ENCODE assay signal across 1 cellular context in the genomic region with DNA sequence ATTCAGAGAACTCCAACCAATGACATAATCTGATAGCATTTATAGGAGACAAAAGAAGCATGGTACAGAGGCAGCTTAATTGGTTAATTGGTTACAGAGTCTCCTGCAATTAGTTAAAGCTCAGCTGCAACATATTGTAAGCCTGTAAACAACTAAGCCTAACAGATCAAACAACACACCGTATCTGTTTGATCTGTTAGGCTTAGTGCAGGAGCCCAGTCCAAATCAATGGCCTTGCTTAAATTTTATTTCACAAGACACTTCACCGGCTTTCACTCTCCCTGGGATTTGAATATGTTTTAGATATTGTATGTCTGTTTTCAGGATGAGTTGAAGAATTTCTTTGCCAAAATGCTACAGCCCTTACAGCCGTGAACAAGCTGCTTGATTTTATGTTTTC.
TF ChIP-seq lines count a peak whose summit lies in the region.

No MANE protein-coding gene starts in this region.

TF ChIP-seq in HepG2, 621 proteins besides CTCF, POLR2A, EP300 and RAD21:
- TF ChIP-seq, protein P1, sequence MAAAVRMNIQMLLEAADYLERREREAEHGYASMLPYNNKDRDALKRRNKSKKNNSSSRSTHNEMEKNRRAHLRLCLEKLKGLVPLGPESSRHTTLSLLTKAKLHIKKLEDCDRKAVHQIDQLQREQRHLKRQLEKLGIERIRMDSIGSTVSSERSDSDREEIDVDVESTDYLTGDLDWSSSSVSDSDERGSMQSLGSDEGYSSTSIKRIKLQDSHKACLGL (CRISPR knock-in tag; IDR thresholded peaks at IDR 0.05) = no peak
- TF ChIP-seq, protein P2, sequence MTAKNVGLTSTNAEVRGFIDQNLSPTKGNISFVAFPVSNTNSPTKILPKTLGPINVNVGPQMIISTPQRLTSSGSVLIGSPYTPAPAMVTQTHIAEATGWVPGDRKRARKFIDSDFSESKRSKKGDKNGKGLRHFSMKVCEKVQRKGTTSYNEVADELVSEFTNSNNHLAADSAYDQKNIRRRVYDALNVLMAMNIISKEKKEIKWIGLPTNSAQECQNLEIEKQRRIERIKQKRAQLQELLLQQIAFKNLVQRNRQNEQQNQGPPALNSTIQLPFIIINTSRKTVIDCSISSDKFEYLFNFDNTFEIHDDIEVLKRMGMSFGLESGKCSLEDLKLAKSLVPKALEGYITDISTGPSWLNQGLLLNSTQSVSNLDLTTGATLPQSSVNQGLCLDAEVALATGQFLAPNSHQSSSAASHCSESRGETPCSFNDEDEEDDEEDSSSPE (CRISPR knock-in tag; IDR thresholded peaks at IDR 0.05) = no peak
- no peak for TF ChIP-seq ZNF256 (CRISPR knock-in tag; conservative IDR thresholded peaks at IDR 0.05)
- no peak for TF ChIP-seq NR3C1 (CRISPR knock-in tag; IDR thresholded peaks at IDR 0.05)
- TF ChIP-seq PAX8 (CRISPR knock-in tag; IDR thresholded peaks at IDR 0.05; ENCODE audit: borderline replicate concordance) = no peak
- no peak for TF ChIP-seq CHCHD3 (CRISPR knock-in tag; IDR thresholded peaks at IDR 0.05)
- no peak for TF ChIP-seq ZNF180 (CRISPR knock-in tag; IDR thresholded peaks at IDR 0.05; ENCODE audit: borderline replicate concordance, low read depth)
- no peak for TF ChIP-seq ZNF747 (CRISPR knock-in tag; IDR thresholded peaks at IDR 0.05; ENCODE audit: borderline replicate concordance)
